Comparison of ENCODE assay signal across 1 cellular context in the genomic region with DNA sequence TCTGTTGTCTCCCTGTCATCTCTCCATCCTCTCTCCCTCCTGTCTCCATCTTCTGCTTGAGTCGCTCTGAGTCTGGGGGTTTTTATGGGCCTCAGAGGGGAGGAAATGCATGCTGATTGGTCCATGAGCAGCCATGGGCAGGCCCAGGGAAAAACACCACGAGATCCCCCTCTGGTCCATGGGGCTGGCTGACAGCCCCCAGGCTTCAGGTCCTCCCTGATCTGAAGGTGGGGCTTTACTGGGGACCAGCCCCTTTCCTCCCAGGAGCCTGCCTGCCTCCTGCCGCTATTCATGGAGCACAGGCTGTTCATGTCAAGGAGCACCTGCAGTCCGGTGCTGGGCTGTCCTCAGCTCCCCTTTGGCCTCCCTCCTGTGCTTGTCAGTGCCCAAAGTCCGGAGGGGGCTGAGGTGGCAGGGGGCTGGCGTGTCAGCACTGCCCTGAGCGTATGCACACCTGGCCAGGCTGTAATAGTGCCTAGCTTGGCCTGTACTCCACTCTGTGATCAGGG.
TF ChIP-seq lines count a peak whose summit lies in the region.

No MANE protein-coding gene starts in this region.

TF ChIP-seq in HepG2, 621 proteins besides CTCF, POLR2A, EP300 and RAD21:
- no peak for TF ChIP-seq ZZZ3 (CRISPR knock-in tag; IDR thresholded peaks at IDR 0.05; ENCODE audit: borderline replicate concordance)
- TF ChIP-seq, protein P1, sequence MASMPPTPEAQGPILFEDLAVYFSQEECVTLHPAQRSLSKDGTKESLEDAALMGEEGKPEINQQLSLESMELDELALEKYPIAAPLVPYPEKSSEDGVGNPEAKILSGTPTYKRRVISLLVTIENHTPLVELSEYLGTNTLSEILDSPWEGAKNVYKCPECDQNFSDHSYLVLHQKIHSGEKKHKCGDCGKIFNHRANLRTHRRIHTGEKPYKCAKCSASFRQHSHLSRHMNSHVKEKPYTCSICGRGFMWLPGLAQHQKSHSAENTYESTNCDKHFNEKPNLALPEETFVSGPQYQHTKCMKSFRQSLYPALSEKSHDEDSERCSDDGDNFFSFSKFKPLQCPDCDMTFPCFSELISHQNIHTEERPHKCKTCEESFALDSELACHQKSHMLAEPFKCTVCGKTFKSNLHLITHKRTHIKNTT (CRISPR knock-in tag; IDR thresholded peaks at IDR 0.05) = no peak
- TF ChIP-seq PITX1 (CRISPR knock-in tag; IDR thresholded peaks at IDR 0.05) = no peak
- TF ChIP-seq ZEB1 (IDR thresholded peaks at IDR 0.05; ENCODE audit: insufficient replicate concordance, low read depth) = no peak
- no peak for TF ChIP-seq ZNF652 (CRISPR knock-in tag; IDR thresholded peaks at IDR 0.05; ENCODE audit: borderline replicate concordance, low read depth)
- TF ChIP-seq, protein P2, sequence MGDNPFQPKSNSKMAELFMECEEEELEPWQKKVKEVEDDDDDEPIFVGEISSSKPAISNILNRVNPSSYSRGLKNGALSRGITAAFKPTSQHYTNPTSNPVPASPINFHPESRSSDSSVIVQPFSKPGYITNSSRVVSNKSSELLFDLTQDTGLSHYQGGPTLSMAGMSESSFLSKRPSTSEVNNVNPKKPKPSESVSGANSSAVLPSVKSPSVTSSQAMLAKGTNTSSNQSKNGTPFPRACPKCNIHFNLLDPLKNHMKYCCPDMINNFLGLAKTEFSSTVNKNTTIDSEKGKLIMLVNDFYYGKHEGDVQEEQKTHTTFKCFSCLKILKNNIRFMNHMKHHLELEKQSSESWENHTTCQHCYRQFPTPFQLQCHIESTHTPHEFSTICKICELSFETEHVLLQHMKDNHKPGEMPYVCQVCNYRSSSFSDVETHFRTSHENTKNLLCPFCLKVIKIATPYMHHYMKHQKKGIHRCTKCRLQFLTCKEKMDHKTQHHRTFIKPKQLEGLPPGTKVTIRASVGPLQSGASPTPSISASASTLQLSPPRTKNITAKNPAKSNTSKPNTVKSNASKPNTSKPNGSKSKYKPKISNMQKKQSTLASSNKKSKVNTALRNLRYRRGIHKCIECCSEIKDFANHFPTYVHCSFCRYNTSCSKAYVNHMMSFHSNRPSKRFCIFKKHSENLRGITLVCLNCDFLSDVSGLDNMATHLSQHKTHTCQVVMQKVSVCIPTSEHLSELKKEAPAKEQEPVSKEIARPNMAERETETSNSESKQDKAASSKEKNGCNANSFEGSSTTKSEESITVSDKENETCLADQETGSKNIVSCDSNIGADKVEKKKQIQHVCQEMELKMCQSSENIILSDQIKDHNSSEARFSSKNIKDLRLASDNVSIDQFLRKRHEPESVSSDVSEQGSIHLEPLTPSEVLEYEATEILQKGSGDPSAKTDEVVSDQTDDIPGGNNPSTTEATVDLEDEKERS (CRISPR knock-in tag; IDR thresholded peaks at IDR 0.05) = no peak
- TF ChIP-seq, protein P3, sequence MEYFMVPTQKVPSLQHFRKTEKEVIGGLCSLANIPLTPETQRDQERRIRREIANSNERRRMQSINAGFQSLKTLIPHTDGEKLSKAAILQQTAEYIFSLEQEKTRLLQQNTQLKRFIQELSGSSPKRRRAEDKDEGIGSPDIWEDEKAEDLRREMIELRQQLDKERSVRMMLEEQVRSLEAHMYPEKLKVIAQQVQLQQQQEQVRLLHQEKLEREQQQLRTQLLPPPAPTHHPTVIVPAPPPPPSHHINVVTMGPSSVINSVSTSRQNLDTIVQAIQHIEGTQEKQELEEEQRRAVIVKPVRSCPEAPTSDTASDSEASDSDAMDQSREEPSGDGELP (IDR thresholded peaks at IDR 0.05; ENCODE audit: borderline replicate concordance, low read depth) = no peak
- TF ChIP-seq MTA1 (CRISPR knock-in tag; IDR thresholded peaks at IDR 0.05; ENCODE audit: borderline replicate concordance) = 0 out of 2 replicates have a peak, but pooled peaks have one; percentile 15
- TF ChIP-seq ATF7-NPFF (CRISPR knock-in tag; IDR thresholded peaks at IDR 0.05; ENCODE audit: low read depth) = no peak
- peak; percentile 79 for TF ChIP-seq ZNF263 (CRISPR knock-in tag; IDR thresholded peaks at IDR 0.05)
- no peak for TF ChIP-seq MYC (CRISPR knock-in tag; IDR thresholded peaks at IDR 0.05; ENCODE audit: borderline replicate concordance)
